In genomic region chr12:57031228-57031670, GRCh38 we compare ENCODE assay signal across 9 cellular contexts. TPM values are rescaled to one million over a fixed set of nuclear protein-coding genes. Genes with fewer than 3 reads are reported as not detected.
DNase-seq lines count a peak whose midpoint lies in the region; ATAC-seq and TF ChIP-seq lines count a peak whose summit lies in the region.
"Had no signal": no experiment of that assay in that cellular context is flagged by ENCODE, and none has a peak within 500 bp of the region (broad histone marks: within the 10 kb centered on the region; RNA-seq: fewer than 3 reads in every experiment).

No MANE protein-coding gene starts in this region.

- H3K36me3 Mint-ChIP-seq in activated T-helper 17 cell treated with anti-CD3 and anti-CD28 coated beads, Interleukin-2, amount 50 U/mL, for 72 hours (ENCODE audit: low read depth): no peaks in the 10 kb centered on the region

- TF ChIP-seq CTCF in A673 (conservative IDR thresholded peaks at IDR 0.05; ENCODE audit: low read depth, low read length): no peak
- no peak for TF ChIP-seq CTCF in thyroid gland (IDR thresholded peaks at IDR 0.05)
- TF ChIP-seq CTCF in brain microvascular endothelial cell (IDR thresholded peaks at IDR 0.05; ENCODE audit: low read depth, low read length, missing control alignments): no peak

- in situ Hi-C loops in brain microvascular endothelial cell (cut with HindIII; ENCODE audit: low pct_ligation_motif_present, low sequenced_read_pairs): no loop called here

- H3K27ac Mint-ChIP-seq in activated T-helper 17 cell treated with anti-CD3 and anti-CD28 coated beads, Interleukin-2, amount 50 U/mL, for 72 hours: peak overlapping the region; percentile 29

- peaks cover 5% of the 10 kb centered on the region for H3K4me1 ChIP-seq in A673 (ENCODE audit: insufficient read depth, low read length, poor library complexity, severe bottlenecking)
- H3K4me1 ChIP-seq in thyroid gland: no peaks in the 10 kb centered on the region

- H3K27me3 Mint-ChIP-seq in activated T-helper 17 cell treated with anti-CD3 and anti-CD28 coated beads, Interleukin-2, amount 50 U/mL, for 72 hours: no peaks in the 10 kb centered on the region

- 21 to 37% methylated on average over 2 of the region's 2 CpGs for WGBS in thyroid gland, 2 donors

- intact Hi-C loops in A673 (cut with micrococcal nuclease; ENCODE audit: unreplicated experiment) (no loop called here), thyroid gland (cut with DNase I) (no loop called here)

- H3K27ac ChIP-seq in A673 (ENCODE audit: low read depth, low read length, poor library complexity, severe bottlenecking) (peak overlapping the region; percentile 14), thyroid gland (no peak overlapping the region), brain microvascular endothelial cell (no peak overlapping the region)

- H3K36me3 ChIP-seq in A673 (ENCODE audit: insufficient read depth, low read length, poor library complexity, severe bottlenecking): no peaks in the 10 kb centered on the region
- no peaks in the 10 kb centered on the region for H3K36me3 ChIP-seq in thyroid gland
- H3K36me3 ChIP-seq in brain microvascular endothelial cell (replicated peaks): no peaks in the 10 kb centered on the region

- ATAC-seq in GM18498 (IDR thresholded peaks at IDR 0.05; ENCODE audit: unreplicated experiment): peak; percentile 68
- peak; percentile 61 for ATAC-seq in activated T-helper 17 cell treated with anti-CD3 and anti-CD28 coated beads, Interleukin-2, amount 50 U/mL, for 72 hours (replicated peaks)
- no peak for ATAC-seq in GM19324 (IDR thresholded peaks at IDR 0.05; ENCODE audit: low FRiP score, unreplicated experiment)
- no peak for ATAC-seq in GM19455 (IDR thresholded peaks at IDR 0.05; ENCODE audit: unreplicated experiment)

- POLR2A ChIA-PET in A673 (lab: Charles Lee; ENCODE audit: low non-redundant PET): interaction anchor here (0.6 kb wide), 1 partner anchor 665 kb away, joined by 3 read pairs; no protein-coding TSS in a partner anchor

- H3K27me3 ChIP-seq in A673 (replicated peaks; ENCODE audit: insufficient read depth, low read depth, low read length, poor library complexity) (no peaks in the 10 kb centered on the region), thyroid gland (no peaks in the 10 kb centered on the region), brain microvascular endothelial cell (replicated peaks) (peaks cover 13% of the 10 kb centered on the region)

- H3K9me3 Mint-ChIP-seq in activated T-helper 17 cell treated with anti-CD3 and anti-CD28 coated beads, Interleukin-2, amount 50 U/mL, for 72 hours: no peaks in the 10 kb centered on the region

- TF ChIP-seq POLR2A in thyroid gland (IDR thresholded peaks at IDR 0.05): no peak

- peaks cover 16% of the 10 kb centered on the region for H3K4me1 Mint-ChIP-seq in activated T-helper 17 cell treated with anti-CD3 and anti-CD28 coated beads, Interleukin-2, amount 50 U/mL, for 72 hours

- H3K9me3 ChIP-seq in A673 (ENCODE audit: low read depth, low read length, poor library complexity, severe bottlenecking) (no peaks in the 10 kb centered on the region), thyroid gland (no peaks in the 10 kb centered on the region)

- peak; percentile 49 for DNase-seq in A673 (ENCODE audit: low spot score)
- DNase-seq in NCI-H2029 treated with DMSO at 0.1 percent for 48 hours (lab: John Stamatoyannopoulos, UW): peak; percentile 65
- no peak for DNase-seq in thyroid gland
- no peak for DNase-seq in brain microvascular endothelial cell

- no TSS peak for BruUV-seq in A673 (replicated peaks; lab: Mats Ljungman, UMichigan)

- peak overlapping the region; percentile 19 for H3K4me3 Mint-ChIP-seq in activated T-helper 17 cell treated with anti-CD3 and anti-CD28 coated beads, Interleukin-2, amount 50 U/mL, for 72 hours

- CTCF ChIA-PET in A673 (lab: Charles Lee): interaction anchor here (0.5 kb wide), 1 partner anchor 34 kb away, joined by 8 read pairs; no protein-coding TSS in a partner anchor

- H3K4me3 ChIP-seq in A673 (ENCODE audit: low read depth, low read length, poor library complexity, severe bottlenecking) (no peak overlapping the region), thyroid gland (replicated peaks in 1 of 3) (no peak overlapping the region), brain microvascular endothelial cell (ENCODE audit: low read depth, low read length) (no peak overlapping the region)

RNA-seq across cellular contexts. Expression of gene TAC3, which starts 14.9 kb away (rescaled TPM):
- 0.79 TPM in 1 of 2 replicates, not detected in the other for total RNA-seq in A673 (2021)
- total RNA-seq in activated T-helper 17 cell treated with anti-CD3 and anti-CD28 coated beads, Interleukin-2, amount 50 U/mL, for 72 hours: 1 to 10 TPM in 1 of 2 donors, not detected in 1; 1.5 TPM
- not detected for total RNA-seq in thyroid gland
- total RNA-seq: T-helper 2 cell treated with Interferon-gamma antibody and Interleukin-4, amounts not matched to agents 100 ng/mL and 5 ng/mL, for 36 hours had no signal

RNA-seq across cellular contexts. Expression of gene MYO1A, which starts 18.7 kb away (rescaled TPM):
- total RNA-seq in A673 (2021) (1.1 and 1.2 TPM in 2 replicates), thyroid gland (not detected)
- total RNA-seq in activated T-helper 17 cell treated with anti-CD3 and anti-CD28 coated beads, Interleukin-2, amount 50 U/mL, for 72 hours: 1 to 10 TPM; 2.1 to 5.1 TPM

RNA-seq across cellular contexts. Expression of gene ZBTB39, which starts 24.9 kb away (rescaled TPM):
- total RNA-seq in A673 (2021): 17.4 and 18.2 TPM in 2 replicates
- total RNA-seq in activated T-helper 17 cell treated with anti-CD3 and anti-CD28 coated beads, Interleukin-2, amount 50 U/mL, for 72 hours: 1 to 10 TPM; 4.2 to 4.7 TPM
- 1 to 10 TPM; 4.5 to 8.5 (median 7.4) TPM for total RNA-seq in thyroid gland

RNA-seq across cellular contexts. Expression of gene NEMP1, which starts 47.3 kb away (rescaled TPM):
- total RNA-seq in A673 (2021): 57.8 and 68.6 TPM in 2 replicates
- 100 to 1,000 TPM in 1 of 2 donors, 10 to 100 TPM in 1; 62.3 to 117 TPM for total RNA-seq in activated T-helper 17 cell treated with anti-CD3 and anti-CD28 coated beads, Interleukin-2, amount 50 U/mL, for 72 hours
- 10 to 100 TPM in 2 of 4 donors, 1 to 10 TPM in 2; 5.6 to 10.9 (median 9.2) TPM for total RNA-seq in thyroid gland

RNA-seq across cellular contexts. Expression of gene NAB2, which starts 57.7 kb away (rescaled TPM):
- 58.0 and 61.8 TPM in 2 replicates for total RNA-seq in A673 (2021)
- 10 to 100 TPM; 20.6 to 61.4 TPM for total RNA-seq in activated T-helper 17 cell treated with anti-CD3 and anti-CD28 coated beads, Interleukin-2, amount 50 U/mL, for 72 hours
- total RNA-seq in thyroid gland: 10 to 100 TPM; 11.8 to 48.0 (median 16.1) TPM

Comparison
In these comparisons a context has a peak if more than half of its experiments do, and no peak if none do; other contexts are left out.
1. DNase-seq: peak in A673 (single experiment) and NCI-H2029 treated with DMSO at 0.1 percent for 48 hours (single experiment); none in thyroid gland (0 of 2) and brain microvascular endothelial cell (single experiment).
2. ATAC-seq: peak in GM18498 (single experiment) and activated T-helper 17 cell treated with anti-CD3 and anti-CD28 coated beads, Interleukin-2, amount 50 U/mL, for 72 hours (single experiment); none in GM19324 (single experiment) and GM19455 (single experiment).